1 cellular context compared by ENCODE assay signal in genomic region chr12:119686776-119687175, GRCh38.
TF ChIP-seq lines count a peak whose summit lies in the region.

No MANE protein-coding gene starts in this region.

TF ChIP-seq in GM23338, 12 proteins besides CTCF, POLR2A, EP300 and RAD21:
- TF ChIP-seq JUNB (IDR thresholded peaks at IDR 0.05; ENCODE audit: unreplicated experiment) (no peak), POLR2AphosphoS5 (IDR thresholded peaks at IDR 0.05; ENCODE audit: low read depth) (no peak), EZH2 (IDR thresholded peaks at IDR 0.05; ENCODE audit: low read depth, unreplicated experiment) (no peak), CREB1 (CRISPR knock-in tag; IDR thresholded peaks at IDR 0.05; ENCODE audit: low read depth) (no peak), ZNF331 (CRISPR knock-in tag; IDR thresholded peaks at IDR 0.05; ENCODE audit: low read depth) (no peak), EZH2phosphoT487 (IDR thresholded peaks at IDR 0.05; ENCODE audit: unreplicated experiment) (no peak), ZNF114 (CRISPR knock-in tag; IDR thresholded peaks at IDR 0.05) (no peak), NANOG (IDR thresholded peaks at IDR 0.05; ENCODE audit: borderline replicate concordance) (no peak), STAT1 (IDR thresholded peaks at IDR 0.05; ENCODE audit: unreplicated experiment) (no peak), ZNF462 (CRISPR knock-in tag; IDR thresholded peaks at IDR 0.05) (no peak)
- TF ChIP-seq, protein P1, sequence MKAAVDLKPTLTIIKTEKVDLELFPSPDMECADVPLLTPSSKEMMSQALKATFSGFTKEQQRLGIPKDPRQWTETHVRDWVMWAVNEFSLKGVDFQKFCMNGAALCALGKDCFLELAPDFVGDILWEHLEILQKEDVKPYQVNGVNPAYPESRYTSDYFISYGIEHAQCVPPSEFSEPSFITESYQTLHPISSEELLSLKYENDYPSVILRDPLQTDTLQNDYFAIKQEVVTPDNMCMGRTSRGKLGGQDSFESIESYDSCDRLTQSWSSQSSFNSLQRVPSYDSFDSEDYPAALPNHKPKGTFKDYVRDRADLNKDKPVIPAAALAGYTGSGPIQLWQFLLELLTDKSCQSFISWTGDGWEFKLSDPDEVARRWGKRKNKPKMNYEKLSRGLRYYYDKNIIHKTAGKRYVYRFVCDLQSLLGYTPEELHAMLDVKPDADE (IDR thresholded peaks at IDR 0.05) = no peak
- TF ChIP-seq, protein P2, sequence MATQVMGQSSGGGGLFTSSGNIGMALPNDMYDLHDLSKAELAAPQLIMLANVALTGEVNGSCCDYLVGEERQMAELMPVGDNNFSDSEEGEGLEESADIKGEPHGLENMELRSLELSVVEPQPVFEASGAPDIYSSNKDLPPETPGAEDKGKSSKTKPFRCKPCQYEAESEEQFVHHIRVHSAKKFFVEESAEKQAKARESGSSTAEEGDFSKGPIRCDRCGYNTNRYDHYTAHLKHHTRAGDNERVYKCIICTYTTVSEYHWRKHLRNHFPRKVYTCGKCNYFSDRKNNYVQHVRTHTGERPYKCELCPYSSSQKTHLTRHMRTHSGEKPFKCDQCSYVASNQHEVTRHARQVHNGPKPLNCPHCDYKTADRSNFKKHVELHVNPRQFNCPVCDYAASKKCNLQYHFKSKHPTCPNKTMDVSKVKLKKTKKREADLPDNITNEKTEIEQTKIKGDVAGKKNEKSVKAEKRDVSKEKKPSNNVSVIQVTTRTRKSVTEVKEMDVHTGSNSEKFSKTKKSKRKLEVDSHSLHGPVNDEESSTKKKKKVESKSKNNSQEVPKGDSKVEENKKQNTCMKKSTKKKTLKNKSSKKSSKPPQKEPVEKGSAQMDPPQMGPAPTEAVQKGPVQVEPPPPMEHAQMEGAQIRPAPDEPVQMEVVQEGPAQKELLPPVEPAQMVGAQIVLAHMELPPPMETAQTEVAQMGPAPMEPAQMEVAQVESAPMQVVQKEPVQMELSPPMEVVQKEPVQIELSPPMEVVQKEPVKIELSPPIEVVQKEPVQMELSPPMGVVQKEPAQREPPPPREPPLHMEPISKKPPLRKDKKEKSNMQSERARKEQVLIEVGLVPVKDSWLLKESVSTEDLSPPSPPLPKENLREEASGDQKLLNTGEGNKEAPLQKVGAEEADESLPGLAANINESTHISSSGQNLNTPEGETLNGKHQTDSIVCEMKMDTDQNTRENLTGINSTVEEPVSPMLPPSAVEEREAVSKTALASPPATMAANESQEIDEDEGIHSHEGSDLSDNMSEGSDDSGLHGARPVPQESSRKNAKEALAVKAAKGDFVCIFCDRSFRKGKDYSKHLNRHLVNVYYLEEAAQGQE (IDR thresholded peaks at IDR 0.05; ENCODE audit: unreplicated experiment) = no peak
